In the genomic region with DNA sequence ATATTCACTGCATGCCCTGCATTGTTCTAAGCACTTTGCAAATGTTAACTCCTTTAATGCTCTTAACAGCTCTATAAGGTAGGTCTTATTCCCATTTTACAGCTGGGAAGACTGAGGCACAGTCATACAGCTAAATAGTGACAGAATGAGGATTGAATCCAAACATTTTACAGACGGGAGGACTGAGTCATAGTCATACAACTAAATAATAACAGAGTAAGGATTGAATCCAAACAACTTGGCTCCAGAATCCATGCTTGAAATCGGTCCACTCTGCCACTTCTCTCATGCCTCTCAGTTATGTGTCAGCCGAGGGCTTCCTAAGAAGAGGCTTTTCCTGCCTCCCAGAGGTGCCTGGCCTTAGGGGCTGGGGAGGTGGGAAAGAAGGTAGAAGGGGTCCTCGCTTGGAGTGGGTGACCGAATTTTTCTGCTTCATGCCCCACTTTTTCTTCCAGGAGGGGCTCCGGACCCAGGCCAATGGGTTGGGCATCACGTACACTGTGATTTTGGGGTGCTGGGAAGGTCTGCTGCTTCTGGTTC, we compare ENCODE assay signal across 1 cellular context.
A peak's percentile ranks its signal among the peaks of the same experiment; 100 is the strongest.
TF ChIP-seq lines count a peak whose summit lies in the region.

No MANE protein-coding gene starts in this region.

TF ChIP-seq in H1, 55 proteins besides CTCF, POLR2A, EP300 and RAD21:
- peak; percentile 76 for TF ChIP-seq KDM1A (IDR thresholded peaks at IDR 0.05; ENCODE audit: borderline replicate concordance, low read length)
- no peak for TF ChIP-seq TCF12 (IDR thresholded peaks at IDR 0.05; ENCODE audit: low read depth, low read length)
